Comparison of ENCODE assay signal across 21 cellular contexts in genomic region chr12:94676922-94677321, GRCh38. TPM values are rescaled to one million over a fixed set of nuclear protein-coding genes. Genes with fewer than 3 reads are reported as not detected.
DNase-seq lines count a peak whose midpoint lies in the region; ATAC-seq and TF ChIP-seq lines count a peak whose summit lies in the region.
"Had no signal": no experiment of that assay in that cellular context is flagged by ENCODE, and none has a peak within 500 bp of the region (broad histone marks: within the 10 kb centered on the region; RNA-seq: fewer than 3 reads in every experiment).

No MANE protein-coding gene starts in this region.

- no peak for TF ChIP-seq CTCF in CD8-positive, alpha-beta T cell (IDR thresholded peaks at IDR 0.05)
- TF ChIP-seq CTCF in Peyer's patch (IDR thresholded peaks at IDR 0.05) (no peak), left lung (IDR thresholded peaks at IDR 0.05) (no peak), sigmoid colon (IDR thresholded peaks at IDR 0.05) (no peak)

- H3K4me1 ChIP-seq in CD8-positive, alpha-beta T cell (ENCODE audit: insufficient read depth, low read length), result peaks cover 20% of the 10 kb centered on the region
- no peaks in the 10 kb centered on the region for H3K4me1 ChIP-seq in Peyer's patch
- peaks cover 5 to 48% of the 10 kb centered on the region in 2 donors for H3K4me1 ChIP-seq in left lung
- H3K4me1 ChIP-seq in sigmoid colon, result peaks cover 0 to 4% (median 0%) of the 10 kb centered on the region in 4 donors
- H3K4me1 ChIP-seq: psoas muscle had no signal

- no peaks in the 10 kb centered on the region for H3K36me3 ChIP-seq in CD8-positive, alpha-beta T cell (ENCODE audit: insufficient read depth, low read length)
- H3K36me3 ChIP-seq in Peyer's patch (no peaks in the 10 kb centered on the region), left lung (no peaks in the 10 kb centered on the region), sigmoid colon (no peaks in the 10 kb centered on the region)

- no peak for ATAC-seq in CD8-positive, alpha-beta T cell
- ATAC-seq in left lung (peak; percentile 44), HG02623 (IDR thresholded peaks at IDR 0.05; ENCODE audit: unreplicated experiment) (no peak)
- no peak for ATAC-seq in stimulated activated effector memory CD8-positive, alpha-beta T cell treated with anti-CD3 and anti-CD28 coated beads, Interleukin-12 subunit alpha, Interleukin-12 subunit beta, amount 100 ng/mL, for 72 hours

- no peak overlapping the region for H3K4me3 ChIP-seq in CD8-positive, alpha-beta T cell (ENCODE audit: low read depth, low read length)
- H3K4me3 ChIP-seq in Peyer's patch, result no peak overlapping the region
- no peak overlapping the region for H3K4me3 ChIP-seq in left lung
- H3K4me3 ChIP-seq in sigmoid colon, result no peak overlapping the region
- H3K4me3 ChIP-seq: coronary artery, hepatocyte, psoas muscle, smooth muscle cell had no signal

- 88 to 93% methylated on average over 2 of the region's 2 CpGs for WGBS in sigmoid colon, 2 donors

- no peak for TF ChIP-seq POLR2A in Peyer's patch (IDR thresholded peaks at IDR 0.05)
- no peak for TF ChIP-seq POLR2A in sigmoid colon (IDR thresholded peaks at IDR 0.05)

- no peaks in the 10 kb centered on the region for H3K9me3 ChIP-seq in CD8-positive, alpha-beta T cell (ENCODE audit: low read length)
- no peaks in the 10 kb centered on the region for H3K9me3 ChIP-seq in Peyer's patch
- H3K9me3 ChIP-seq in left lung, result no peaks in the 10 kb centered on the region
- H3K9me3 ChIP-seq in sigmoid colon, result no peaks in the 10 kb centered on the region
- H3K9me3 ChIP-seq: psoas muscle had no signal

- peaks cover 4% of the 10 kb centered on the region for H3K27me3 Mint-ChIP-seq in CD8-positive, alpha-beta T cell (ENCODE audit: low read depth)

- CTCF ChIA-PET in CD8-positive, alpha-beta T cell (lab: Charles Lee), result no interaction called here

- peak overlapping the region; percentile 92 for H3K27ac Mint-ChIP-seq in CD8-positive, alpha-beta T cell
- peak overlapping the region; percentile 74 for H3K27ac Mint-ChIP-seq in stimulated activated effector memory CD8-positive, alpha-beta T cell treated with anti-CD3 and anti-CD28 coated beads, Interleukin-12 subunit alpha, Interleukin-12 subunit beta, amount 100 ng/mL, for 72 hours
- H3K27ac Mint-ChIP-seq: brain had no signal

- POLR2A ChIA-PET in CD8-positive, alpha-beta T cell (lab: Charles Lee), result interaction anchor here (1.2 kb wide), 1 partner anchor 25 kb away, joined by 3 read pairs; no protein-coding TSS in a partner anchor

- peak overlapping the region; percentile 39 for H3K27ac ChIP-seq in CD8-positive, alpha-beta T cell (ENCODE audit: low read depth, low read length)
- H3K27ac ChIP-seq in Peyer's patch (peak overlapping the region in 3 of 4 donors; percentile 73 to 75 (median 75)), left lung (peak overlapping the region; percentile 63 to 92), sigmoid colon (peak overlapping the region in 2 of 4 donors; percentile 6 to 34)
- H3K27ac ChIP-seq: hepatocyte, psoas muscle had no signal

- peaks cover 29% of the 10 kb centered on the region for H3K4me1 Mint-ChIP-seq in CD8-positive, alpha-beta T cell (ENCODE audit: low read depth)
- peaks cover 38% of the 10 kb centered on the region for H3K4me1 Mint-ChIP-seq in stimulated activated effector memory CD8-positive, alpha-beta T cell treated with anti-CD3 and anti-CD28 coated beads, Interleukin-12 subunit alpha, Interleukin-12 subunit beta, amount 100 ng/mL, for 72 hours

- H3K4me3 Mint-ChIP-seq in CD8-positive, alpha-beta T cell, result no peak overlapping the region
- H3K4me3 Mint-ChIP-seq in stimulated activated effector memory CD8-positive, alpha-beta T cell treated with anti-CD3 and anti-CD28 coated beads, Interleukin-12 subunit alpha, Interleukin-12 subunit beta, amount 100 ng/mL, for 72 hours, result no peak overlapping the region
- H3K4me3 Mint-ChIP-seq: brain had no signal

- no peak for TF ChIP-seq EP300 in sigmoid colon (IDR thresholded peaks at IDR 0.05)

- H3K27me3 ChIP-seq in CD8-positive, alpha-beta T cell (ENCODE audit: insufficient read depth, low read length), result no peaks in the 10 kb centered on the region
- H3K27me3 ChIP-seq in Peyer's patch (no peaks in the 10 kb centered on the region), left lung (no peaks in the 10 kb centered on the region), sigmoid colon (no peaks in the 10 kb centered on the region)
- H3K27me3 ChIP-seq: hepatocyte had no signal

- DNase-seq in CD8-positive, alpha-beta T cell, result no peak
- DNase-seq in Peyer's patch (peak in 1 of 3 donors; percentile 40), left lung (no peak), kidney tubule cell (ENCODE audit: low spot score) (no peak), GDM1 (lab: John Stamatoyannopoulos, UW) (no peak), sigmoid colon (no peak)
- DNase-seq in stimulated activated effector memory CD8-positive, alpha-beta T cell treated with anti-CD3 and anti-CD28 coated beads, Interleukin-12 subunit alpha, Interleukin-12 subunit beta, amount 100 ng/mL, for 72 hours (ENCODE audit: low spot score in 2 of 2), result no peak
- DNase-seq: EL; foreskin fibroblast; mesenchymal stem cell; NCI-H146; NCI-H2171; NCI-H748 treated with DMSO at 0.1 percent for 48 hours; stimulated activated CD4-positive, alpha-beta T cell treated with anti-CD3 and anti-CD28 coated beads, Interleukin-4, amount 100 ng/mL, for 4 hours had no signal

- H3K36me3 Mint-ChIP-seq in CD8-positive, alpha-beta T cell, result no peaks in the 10 kb centered on the region
- no peaks in the 10 kb centered on the region for H3K36me3 Mint-ChIP-seq in stimulated activated effector memory CD8-positive, alpha-beta T cell treated with anti-CD3 and anti-CD28 coated beads, Interleukin-12 subunit alpha, Interleukin-12 subunit beta, amount 100 ng/mL, for 72 hours
- H3K36me3 Mint-ChIP-seq: brain, T-cell had no signal

- H3K9me3 Mint-ChIP-seq in CD8-positive, alpha-beta T cell, result no peaks in the 10 kb centered on the region
- H3K9me3 Mint-ChIP-seq in stimulated activated effector memory CD8-positive, alpha-beta T cell treated with anti-CD3 and anti-CD28 coated beads, Interleukin-12 subunit alpha, Interleukin-12 subunit beta, amount 100 ng/mL, for 72 hours, result no peaks in the 10 kb centered on the region

- intact Hi-C loops in CD8-positive, alpha-beta T cell (cut with DNase I, micrococcal nuclease), result no loop called here
- intact Hi-C loops in left lung (cut with DNase I) (no loop called here), sigmoid colon (cut with DNase I) (no loop called here)

RNA-seq across cellular contexts. Expression of gene TMCC3, which starts 26.6 kb away (rescaled TPM):
- total RNA-seq in CD8-positive, alpha-beta T cell, result 1 to 10 TPM; 1.3 to 2.4 TPM
- 10 to 100 TPM; 15.7 to 50.3 (median 32.1) TPM for total RNA-seq in Peyer's patch
- 10 to 100 TPM in 1 of 2 donors, 1 to 10 TPM in 1; 3.7 to 11.4 TPM for total RNA-seq in left lung
- 1 to 10 TPM; 4.9 to 8.3 (median 6.7) TPM for total RNA-seq in sigmoid colon
- 10 to 100 TPM; 16.9 to 44.9 (median 18.0) TPM for polyA plus RNA-seq in sigmoid colon
